ENCODE assay signal across 9 cellular contexts in the genomic region with DNA sequence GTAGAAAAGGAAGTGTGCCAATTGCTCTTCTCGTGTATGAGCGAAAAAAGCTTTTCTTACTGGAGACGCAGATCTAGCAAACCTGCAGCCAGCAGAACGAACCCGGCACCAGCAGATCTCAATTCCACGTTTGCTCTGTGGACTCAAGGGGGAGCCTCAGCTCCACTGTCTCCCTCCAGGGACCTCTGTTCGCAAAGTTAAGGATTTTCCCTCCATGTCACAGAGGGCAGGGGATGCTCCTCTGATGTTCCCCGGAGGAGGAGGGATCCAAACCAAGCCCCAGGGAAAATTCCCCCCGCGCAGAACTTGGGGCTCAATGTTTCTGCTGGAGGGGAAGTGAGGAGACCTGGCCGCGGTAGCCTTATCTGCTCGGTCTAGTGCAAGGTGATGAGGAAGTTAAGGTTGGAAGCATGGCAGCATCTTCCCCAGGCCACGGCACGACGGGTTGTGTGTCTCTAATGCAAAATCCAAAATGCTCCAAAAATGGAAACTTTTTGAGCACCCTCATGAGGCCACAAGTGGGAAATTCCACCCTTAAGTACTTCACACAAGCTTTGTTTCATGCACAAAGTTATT. TPM values are rescaled to one million over a fixed set of nuclear protein-coding genes. Genes with fewer than 3 reads are reported as not detected.
DNase-seq lines count a peak whose midpoint lies in the region; ATAC-seq, FAIRE-seq and TF ChIP-seq lines count a peak whose summit lies in the region.
"Had no signal": no experiment of that assay in that cellular context is flagged by ENCODE, and none has a peak within 500 bp of the region (broad histone marks: within the 10 kb centered on the region; RNA-seq: fewer than 3 reads in every experiment).

No MANE protein-coding gene starts in this region.

- H3K4me2 ChIP-seq in astrocyte (ENCODE audit: low read length), result peak overlapping the region; percentile 59

- H3K9me3 Mint-ChIP-seq in astrocyte (ENCODE audit: unreplicated experiment), result no peaks in the 10 kb centered on the region
- H3K9me3 Mint-ChIP-seq in activated naive CD4-positive, alpha-beta T cell treated with anti-CD3 and anti-CD28 coated beads for 36 hours, result no peaks in the 10 kb centered on the region

- no peak overlapping the region for H3K4me3 Mint-ChIP-seq in astrocyte (ENCODE audit: unreplicated experiment)
- H3K4me3 Mint-ChIP-seq in activated naive CD4-positive, alpha-beta T cell treated with anti-CD3 and anti-CD28 coated beads for 36 hours, result no peak overlapping the region

- H3K36me3 Mint-ChIP-seq in astrocyte (ENCODE audit: low read depth, unreplicated experiment), result peaks cover 3% of the 10 kb centered on the region
- H3K36me3 Mint-ChIP-seq in activated naive CD4-positive, alpha-beta T cell treated with anti-CD3 and anti-CD28 coated beads for 36 hours (ENCODE audit: low read depth), result no peaks in the 10 kb centered on the region

- H3K4me1 ChIP-seq in right atrium auricular region (peaks cover 0 to 14% of the 10 kb centered on the region in 2 donors), astrocyte (ENCODE audit: insufficient read depth, low read length) (peaks cover 20% of the 10 kb centered on the region), kidney (ENCODE audit: control insufficient read depth in 1 of 2, insufficient read depth in 1 of 2, low read depth in 1 of 2, low read length in 2 of 2) (peaks cover 0 to 3% of the 10 kb centered on the region in 2 donors)

- no peaks in the 10 kb centered on the region for H3K27me3 ChIP-seq in right atrium auricular region
- no peaks in the 10 kb centered on the region for H3K27me3 ChIP-seq in astrocyte (ENCODE audit: insufficient read depth, low read length)

- CTCF ChIA-PET in activated naive CD4-positive, alpha-beta T cell treated with anti-CD3 and anti-CD28 coated beads for 36 hours (lab: Charles Lee), result interaction anchor here (0.8 to 1.2 kb wide), 2 partner anchors 89 to 117 kb away, joined by 3 to 4 read pairs; no protein-coding TSS in a partner anchor

- H4K20me1 ChIP-seq in astrocyte (ENCODE audit: insufficient read depth, low read length), result peaks cover 27% of the 10 kb centered on the region

- no peak overlapping the region for H3K27ac Mint-ChIP-seq in astrocyte (ENCODE audit: unreplicated experiment)
- H3K27ac Mint-ChIP-seq in activated naive CD4-positive, alpha-beta T cell treated with anti-CD3 and anti-CD28 coated beads for 36 hours, result no peak overlapping the region

- H3K9ac ChIP-seq in astrocyte (ENCODE audit: low read length), result no peak overlapping the region
- no peak overlapping the region for H3K9ac ChIP-seq in kidney (ENCODE audit: low read length in 2 of 2)

- no peak for DNase-seq in Right ventricle myocardium inferior (ENCODE audit: missing footprints)
- DNase-seq in right atrium auricular region (ENCODE audit: low spot score), result no peak
- no peak for DNase-seq in astrocyte (ENCODE audit: low read depth)
- DNase-seq in kidney, result no peak
- no peak for DNase-seq in left colon
- no peak for DNase-seq in NCI-H446 treated with DMSO at 0.1 percent for 48 hours (lab: John Stamatoyannopoulos, UW)
- no peak for DNase-seq in activated naive CD4-positive, alpha-beta T cell treated with anti-CD3 and anti-CD28 coated beads for 36 hours

- H2AFZ ChIP-seq in astrocyte (ENCODE audit: low read depth, low read length), result no peak overlapping the region

- H3K27me3 Mint-ChIP-seq in astrocyte (ENCODE audit: low read depth, unreplicated experiment), result no peaks in the 10 kb centered on the region
- no peaks in the 10 kb centered on the region for H3K27me3 Mint-ChIP-seq in activated naive CD4-positive, alpha-beta T cell treated with anti-CD3 and anti-CD28 coated beads for 36 hours (ENCODE audit: low read depth)

- peaks cover 7% of the 10 kb centered on the region for H3K79me2 ChIP-seq in astrocyte (ENCODE audit: insufficient read depth, low read length)

- peak in 1 of 2 donors; percentile 65 for TF ChIP-seq CTCF in right atrium auricular region (IDR thresholded peaks at IDR 0.05)
- peak; percentile 44 for TF ChIP-seq CTCF in astrocyte (IDR thresholded peaks at IDR 0.05; ENCODE audit: insufficient read depth, low read depth, low read length)
- peak; percentile 29 for TF ChIP-seq CTCF in kidney (IDR thresholded peaks at IDR 0.05; ENCODE audit: borderline replicate concordance, extremely low read depth, insufficient read depth)

- ATAC-seq in Right ventricle myocardium inferior (peak; percentile 75), left colon (no peak), HG03097 (IDR thresholded peaks at IDR 0.05; ENCODE audit: low FRiP score, unreplicated experiment) (no peak)

- FAIRE-seq in astrocyte (lab: Jason Lieb, UNC), result no peak
- no peak for FAIRE-seq in kidney (lab: Jason Lieb, UNC)
- FAIRE-seq: G401.6 had no signal

- H3K27ac ChIP-seq in right atrium auricular region (no peak overlapping the region), astrocyte (ENCODE audit: low read depth, low read length) (no peak overlapping the region), kidney (ENCODE audit: low read depth in 2 of 2, low read length in 2 of 2) (no peak overlapping the region)

- H3K9me3 ChIP-seq in right atrium auricular region, result no peaks in the 10 kb centered on the region
- no peaks in the 10 kb centered on the region for H3K9me3 ChIP-seq in astrocyte (ENCODE audit: insufficient read depth, low read depth, low read length)
- H3K9me3 ChIP-seq in kidney (ENCODE audit: control insufficient read depth in 1 of 2, low read length in 2 of 2), result no peaks in the 10 kb centered on the region

- peaks cover 17% of the 10 kb centered on the region for H3K4me1 Mint-ChIP-seq in astrocyte (ENCODE audit: low read depth, unreplicated experiment)
- H3K4me1 Mint-ChIP-seq in activated naive CD4-positive, alpha-beta T cell treated with anti-CD3 and anti-CD28 coated beads for 36 hours (ENCODE audit: low read depth), result peaks cover 8% of the 10 kb centered on the region

- intact Hi-C loops in Right ventricle myocardium inferior (cut with DNase I), result loop anchor here (1.0 kb wide), 1 partner anchor 114 kb away; no protein-coding TSS in a partner anchor
- intact Hi-C loops in kidney (cut with DNase I), result no loop called here
- intact Hi-C loops in left colon (cut with DNase I, micrococcal nuclease), result no loop called here
- intact Hi-C loops in activated naive CD4-positive, alpha-beta T cell treated with anti-CD3 and anti-CD28 coated beads for 36 hours (cut with micrococcal nuclease), result loop anchor here (1.0 to 5.0 kb wide), 2 partner anchors 90 to 115 kb away; no protein-coding TSS in a partner anchor

- H3K4me3 ChIP-seq in right atrium auricular region (no peak overlapping the region), astrocyte (ENCODE audit: insufficient read depth, low read depth, low read length) (no peak overlapping the region), kidney (ENCODE audit: low read length in 2 of 2) (no peak overlapping the region)

- H3K36me3 ChIP-seq in right atrium auricular region, result peaks cover 7% of the 10 kb centered on the region
- H3K36me3 ChIP-seq in astrocyte (ENCODE audit: insufficient read depth, low read length), result no peaks in the 10 kb centered on the region
- H3K36me3 ChIP-seq in kidney (ENCODE audit: control insufficient read depth in 1 of 2, insufficient read depth in 2 of 2, low read length in 2 of 2), result peaks cover 0 to 11% of the 10 kb centered on the region in 2 donors

RNA-seq across cellular contexts. Expression of a gene that starts 9.0 kb away (rescaled TPM):
- 11.5 TPM for total RNA-seq in Right ventricle myocardium inferior
- 1 to 10 TPM; 6.6 to 9.1 TPM for total RNA-seq in right atrium auricular region
- 13.1 and 13.8 TPM in 2 replicates for total RNA-seq in astrocyte
- 27.8 TPM for total RNA-seq in kidney
- polyA plus RNA-seq in kidney (ENCODE audit: insufficient read depth, low read depth, low replicate concordance), result 6.1 TPM
- 10 to 100 TPM; 28.5 to 30.5 TPM for total RNA-seq in left colon
- 1 to 10 TPM; 6.6 to 9.4 TPM for total RNA-seq in activated naive CD4-positive, alpha-beta T cell treated with anti-CD3 and anti-CD28 coated beads for 36 hours

RNA-seq across cellular contexts. Expression of a gene that starts 12.4 kb away (rescaled TPM):
- 14.8 TPM for total RNA-seq in Right ventricle myocardium inferior
- total RNA-seq in right atrium auricular region, result 10 to 100 TPM; 20.9 to 24.6 TPM
- total RNA-seq in astrocyte, result 18.7 and 19.7 TPM in 2 replicates
- total RNA-seq in kidney, result 23.7 TPM
- polyA plus RNA-seq in kidney (ENCODE audit: insufficient read depth, low read depth, low replicate concordance), result 18.7 TPM
- 10 to 100 TPM; 21.8 to 21.9 TPM for total RNA-seq in left colon
- 10 to 100 TPM; 26.8 to 27.3 TPM for total RNA-seq in activated naive CD4-positive, alpha-beta T cell treated with anti-CD3 and anti-CD28 coated beads for 36 hours

RNA-seq across cellular contexts. Expression of a gene that starts 48.2 kb away (rescaled TPM):
- 6.5 TPM for total RNA-seq in Right ventricle myocardium inferior
- total RNA-seq in right atrium auricular region, result 1 to 10 TPM; 3.8 to 4.3 TPM
- total RNA-seq in astrocyte, result 58.6 and 76.9 TPM in 2 replicates
- 18.4 TPM for total RNA-seq in kidney
- 5.0 TPM for polyA plus RNA-seq in kidney (ENCODE audit: insufficient read depth, low read depth, low replicate concordance)
- total RNA-seq in left colon, result 10 to 100 TPM; 48.3 to 70.1 TPM
- 10 to 100 TPM; 19.7 to 22.7 TPM for total RNA-seq in activated naive CD4-positive, alpha-beta T cell treated with anti-CD3 and anti-CD28 coated beads for 36 hours

Comparison
In these comparisons a context has a peak if more than half of its experiments do, and no peak if none do; other contexts are left out.
1. intact Hi-C loops: an anchor here in Right ventricle myocardium inferior (1.0 kb wide) and activated naive CD4-positive, alpha-beta T cell treated with anti-CD3 and anti-CD28 coated beads for 36 hours (1.0 to 5.0 kb wide); none called in kidney and left colon.